In genomic region chrX:146481735-146482134, GRCh38 we compare ENCODE assay signal across 1 cellular context.
TF ChIP-seq lines count a peak whose summit lies in the region.

No MANE protein-coding gene starts in this region.

TF ChIP-seq in HepG2, 621 proteins besides CTCF, POLR2A, EP300 and RAD21:
- TF ChIP-seq, protein P1, sequence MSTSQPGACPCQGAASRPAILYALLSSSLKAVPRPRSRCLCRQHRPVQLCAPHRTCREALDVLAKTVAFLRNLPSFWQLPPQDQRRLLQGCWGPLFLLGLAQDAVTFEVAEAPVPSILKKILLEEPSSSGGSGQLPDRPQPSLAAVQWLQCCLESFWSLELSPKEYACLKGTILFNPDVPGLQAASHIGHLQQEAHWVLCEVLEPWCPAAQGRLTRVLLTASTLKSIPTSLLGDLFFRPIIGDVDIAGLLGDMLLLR (CRISPR knock-in tag; IDR thresholded peaks at IDR 0.05), result no peak
- TF ChIP-seq ZNF550 (CRISPR knock-in tag; IDR thresholded peaks at IDR 0.05; ENCODE audit: borderline replicate concordance) (no peak), XBP1 (CRISPR knock-in tag; IDR thresholded peaks at IDR 0.05) (no peak), LCORL (IDR thresholded peaks at IDR 0.05) (no peak), LCORL (CRISPR knock-in tag; IDR thresholded peaks at IDR 0.05) (no peak), ZNF138 (CRISPR knock-in tag; IDR thresholded peaks at IDR 0.05; ENCODE audit: low read depth) (no peak)
- TF ChIP-seq, protein P2, sequence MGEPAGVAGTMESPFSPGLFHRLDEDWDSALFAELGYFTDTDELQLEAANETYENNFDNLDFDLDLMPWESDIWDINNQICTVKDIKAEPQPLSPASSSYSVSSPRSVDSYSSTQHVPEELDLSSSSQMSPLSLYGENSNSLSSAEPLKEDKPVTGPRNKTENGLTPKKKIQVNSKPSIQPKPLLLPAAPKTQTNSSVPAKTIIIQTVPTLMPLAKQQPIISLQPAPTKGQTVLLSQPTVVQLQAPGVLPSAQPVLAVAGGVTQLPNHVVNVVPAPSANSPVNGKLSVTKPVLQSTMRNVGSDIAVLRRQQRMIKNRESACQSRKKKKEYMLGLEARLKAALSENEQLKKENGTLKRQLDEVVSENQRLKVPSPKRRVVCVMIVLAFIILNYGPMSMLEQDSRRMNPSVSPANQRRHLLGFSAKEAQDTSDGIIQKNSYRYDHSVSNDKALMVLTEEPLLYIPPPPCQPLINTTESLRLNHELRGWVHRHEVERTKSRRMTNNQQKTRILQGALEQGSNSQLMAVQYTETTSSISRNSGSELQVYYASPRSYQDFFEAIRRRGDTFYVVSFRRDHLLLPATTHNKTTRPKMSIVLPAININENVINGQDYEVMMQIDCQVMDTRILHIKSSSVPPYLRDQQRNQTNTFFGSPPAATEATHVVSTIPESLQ (CRISPR knock-in tag; conservative IDR thresholded peaks at IDR 0.05), result no peak
- TF ChIP-seq, protein P3, sequence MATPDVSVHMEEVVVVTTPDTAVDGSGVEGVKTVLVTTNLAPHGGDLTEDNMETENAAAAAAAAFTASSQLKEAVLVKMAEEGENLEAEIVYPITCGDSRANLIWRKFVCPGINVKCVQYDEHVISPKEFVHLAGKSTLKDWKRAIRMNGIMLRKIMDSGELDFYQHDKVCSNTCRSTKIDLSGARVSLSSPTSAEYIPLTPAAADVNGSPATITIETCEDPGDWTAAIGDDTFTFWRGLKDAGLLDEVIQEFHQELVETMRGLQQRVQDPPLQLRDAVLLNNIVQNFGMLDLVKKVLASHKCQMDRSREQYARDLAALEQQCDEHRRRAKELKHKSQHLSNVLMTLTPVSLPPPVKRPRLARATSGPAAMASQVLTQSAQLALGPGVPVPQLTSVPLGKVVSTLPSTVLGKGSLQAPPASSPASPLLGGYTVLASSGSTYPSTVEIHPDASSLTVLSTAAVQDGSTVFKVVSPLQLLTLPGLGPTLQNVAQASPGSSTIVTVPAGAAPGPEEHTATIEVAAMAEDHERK (CRISPR knock-in tag; IDR thresholded peaks at IDR 0.05; ENCODE audit: low read depth), result no peak
